In the genomic region with DNA sequence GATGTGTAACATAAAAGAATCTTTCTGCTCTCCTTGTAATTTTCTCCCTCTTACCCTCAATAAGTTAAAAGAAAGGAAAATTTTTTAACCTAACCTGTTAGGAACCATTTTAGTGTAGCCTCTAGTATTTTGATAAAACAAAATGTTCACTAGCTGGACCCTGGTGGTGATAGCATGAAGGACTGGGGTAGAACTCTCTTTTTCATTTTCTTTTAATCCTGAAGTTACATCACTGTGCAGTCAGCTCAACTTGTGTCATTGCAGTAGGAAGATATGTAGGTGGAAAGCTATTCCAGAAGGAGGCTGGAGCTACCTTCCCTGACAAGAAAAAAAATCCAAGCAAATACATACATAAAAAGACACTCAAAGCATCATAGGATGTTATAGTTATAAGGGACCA, we compare ENCODE assay signal across 16 cellular contexts. TPM values are rescaled to one million over a fixed set of nuclear protein-coding genes. Genes with fewer than 3 reads are reported as not detected.
DNase-seq lines count a peak whose midpoint lies in the region; ATAC-seq, FAIRE-seq and TF ChIP-seq lines count a peak whose summit lies in the region.
"Had no signal": no experiment of that assay in that cellular context is flagged by ENCODE, and none has a peak within 500 bp of the region (broad histone marks: within the 10 kb centered on the region; RNA-seq: fewer than 3 reads in every experiment).

No MANE protein-coding gene starts in this region.

- H3K27ac ChIP-seq in GM23248 = no peak overlapping the region
- no peak overlapping the region; the same call in 1 of the 3 replicates for H3K27ac ChIP-seq in K562 (ENCODE audit: extremely low read depth, low read depth, low read length)
- peak overlapping the region; percentile 0 for H3K27ac ChIP-seq in hepatocyte
- H3K27ac ChIP-seq: HL-60 had no signal

- no TSS peak for BruUV-seq in K562 (replicated peaks; lab: Mats Ljungman, UMichigan)

- intact Hi-C loops in K562 (cut with micrococcal nuclease) = loop anchor here (2.0 kb wide), 2 partner anchors 41 to 65 kb away; no protein-coding TSS in a partner anchor

- H3K4me2 ChIP-seq in GM23248 (ENCODE audit: unreplicated experiment) (peak overlapping the region; percentile 87), K562 (ENCODE audit: insufficient read depth, low read length) (no peak overlapping the region; the same call in 1 of the 2 replicates), hepatocyte (peak overlapping the region; percentile 36)

- FAIRE-seq in K562 (lab: Jason Lieb, UNC) (no peak), HTR-8/SVneo (lab: Jason Lieb, UNC) (no peak)
- FAIRE-seq: GM12892 had no signal

- POLR2A ChIA-PET in K562 (lab: Yijun Ruan, JAX) = interaction anchor here (0.7 to 2.8 kb wide), 5 partner anchors 10 to 142 kb away, joined by 3 to 16 read pairs (median 4); no protein-coding TSS in a partner anchor

- H4K20me1 ChIP-seq in GM23248 (ENCODE audit: insufficient read depth) = no peaks in the 10 kb centered on the region
- H4K20me1 ChIP-seq in K562 (replicated peaks; ENCODE audit: control insufficient read depth, insufficient read depth, low read length) = no peaks in the 10 kb centered on the region
- H4K20me1 ChIP-seq in hepatocyte (ENCODE audit: insufficient read depth, poor library complexity, severe bottlenecking) = no peaks in the 10 kb centered on the region

- TF ChIP-seq EP300 in K562 (IDR thresholded peaks at IDR 0.05; ENCODE audit: low read length) = 0 out of 2 replicates have a peak, but pooled peaks have one; percentile 9

- peaks cover 4% of the 10 kb centered on the region; the same call in 1 of the 2 replicates for H3F3A ChIP-seq in GM23248 (ENCODE audit: insufficient read depth)

- TF ChIP-seq CTCF in K562 (IDR thresholded peaks at IDR 0.05 in 2 of 3, conservative IDR thresholded peaks at IDR 0.05 in 1 of 3; ENCODE audit: insufficient read depth in 2 of 3, low read depth in 1 of 3, low read length in 3 of 3) = no peak
- no peak for TF ChIP-seq CTCF in hepatocyte (IDR thresholded peaks at IDR 0.05; ENCODE audit: poor library complexity)

- TF ChIP-seq POLR2A in K562 (conservative IDR thresholded peaks at IDR 0.05) = no peak

- ATAC-seq in K562 = peak; percentile 49
- ATAC-seq: stimulated activated naive CD8-positive, alpha-beta T cell treated with anti-CD3 and anti-CD28 coated beads, Interleukin-15, amount 100 ng/mL, for 72 hours; WTC11 had no signal

- peaks cover 3% of the 10 kb centered on the region; the same call in 1 of the 2 replicates for H3K79me2 ChIP-seq in GM23248 (ENCODE audit: insufficient read depth)
- peaks cover 96% of the 10 kb centered on the region for H3K79me2 ChIP-seq in K562 (ENCODE audit: control insufficient read depth, insufficient read depth, low read length)
- H3K79me2 ChIP-seq in hepatocyte = peaks cover 63% of the 10 kb centered on the region

- in situ Hi-C loops in GM23248 (cut with MboI) = no loop called here
- in situ Hi-C loops in K562 (cut with MboI) = no loop called here

- H3K27me3 ChIP-seq in GM23248 (replicated peaks; ENCODE audit: insufficient read depth) (no peaks in the 10 kb centered on the region), K562 (ENCODE audit: control insufficient read depth in 2 of 2, insufficient read depth in 2 of 2, low read length in 2 of 2) (no peaks in the 10 kb centered on the region), hepatocyte (no peaks in the 10 kb centered on the region)
- H3K27me3 ChIP-seq: esophagus squamous epithelium had no signal

- H3K4me3 ChIP-seq in GM23248 (no peak overlapping the region), K562 (no peak overlapping the region), hepatocyte (no peak overlapping the region), skeletal muscle cell (ENCODE audit: low read depth, low read length) (no peak overlapping the region)
- H3K4me3 ChIP-seq: esophagus squamous epithelium had no signal

- no peaks in the 10 kb centered on the region for H3K36me3 ChIP-seq in GM23248 (ENCODE audit: low read depth)
- no peaks in the 10 kb centered on the region for H3K36me3 ChIP-seq in K562 (ENCODE audit: control insufficient read depth, insufficient read depth, low read length)
- no peaks in the 10 kb centered on the region for H3K36me3 ChIP-seq in hepatocyte (replicated peaks; ENCODE audit: insufficient read depth, low read depth)
- H3K36me3 ChIP-seq: esophagus squamous epithelium had no signal

- H3K9me2 ChIP-seq in GM23248 (ENCODE audit: insufficient read depth) (no peaks in the 10 kb centered on the region), hepatocyte (replicated peaks; ENCODE audit: insufficient read depth) (no peaks in the 10 kb centered on the region)

- DNase-seq in GM23248 = peak; percentile 51
- DNase-seq in K562 (ENCODE audit: extremely low read depth in 1 of 4, low spot score in 3 of 4) = peak in 1 of 4 experiments; percentile 26
- DNase-seq in hepatocyte (ENCODE audit: low spot score) = no peak
- DNase-seq in skeletal muscle cell (ENCODE audit: low read depth) = peak; percentile 36
- DNase-seq in GM19240 (ENCODE audit: insufficient read length, low spot score) = no peak
- no peak for DNase-seq in activated CD4-positive, CD25-positive, alpha-beta regulatory T cell (lab: John Stamatoyannopoulos, UW)
- no peak for DNase-seq in putamen (ENCODE audit: low spot score)
- no peak for DNase-seq in HTR-8/SVneo (ENCODE audit: insufficient read length, low spot score)
- DNase-seq: esophagus squamous epithelium; GDM1; KG1; NCI-H1092 treated with DMSO at 0.1 percent for 48 hours; stimulated activated naive CD8-positive, alpha-beta T cell treated with anti-CD3 and anti-CD28 coated beads, Interleukin-15, amount 100 ng/mL, for 72 hours had no signal

- CTCF ChIA-PET in K562 (lab: Yijun Ruan, JAX; ENCODE audit: low intra/inter-chr PET ratio) = no interaction called here

- TF ChIP-seq RAD21 in K562 (CRISPR knock-in tag; conservative IDR thresholded peaks at IDR 0.05 in 1 of 2, IDR thresholded peaks at IDR 0.05 in 1 of 2) = no peak

- H2AFZ ChIP-seq in GM23248 (peak overlapping the region; percentile 60), K562 (ENCODE audit: low read depth, low read length) (no peak overlapping the region), hepatocyte (no peak overlapping the region)

- H3K9ac ChIP-seq in GM23248 (peak overlapping the region; percentile 63), K562 (ENCODE audit: insufficient read depth in 1 of 2, low read depth in 2 of 2, low read length in 2 of 2) (peak overlapping the region in 1 of 2 experiments; percentile 78; a peak in 2 of 4 replicates)

- H3K9me3 ChIP-seq in GM23248 (ENCODE audit: low read depth) = no peaks in the 10 kb centered on the region
- H3K9me3 ChIP-seq in K562 (replicated peaks; ENCODE audit: control insufficient read depth, insufficient read depth, low read depth, low read length) = no peaks in the 10 kb centered on the region
- H3K9me3 ChIP-seq in hepatocyte (ENCODE audit: low read depth) = no peaks in the 10 kb centered on the region
- H3K9me3 ChIP-seq: esophagus squamous epithelium had no signal

- no peaks in the 10 kb centered on the region for H3K9me1 ChIP-seq in K562 (ENCODE audit: control insufficient read depth, insufficient read depth, low read length)

- peaks cover 17% of the 10 kb centered on the region for H3K4me1 ChIP-seq in GM23248 (ENCODE audit: insufficient read depth)
- peaks cover 0 to 31% of the 10 kb centered on the region in 2 experiments; a peak in 4 of 5 replicates for H3K4me1 ChIP-seq in K562 (replicated peaks in 1 of 2; ENCODE audit: control insufficient read depth in 2 of 2, insufficient read depth in 2 of 2, low read length in 2 of 2)
- H3K4me1 ChIP-seq in hepatocyte (ENCODE audit: insufficient read depth) = peaks cover 41% of the 10 kb centered on the region

TF ChIP-seq in K562, 482 proteins besides CTCF, POLR2A, EP300 and RAD21 (continues in another document):
- TF ChIP-seq, protein P1, sequence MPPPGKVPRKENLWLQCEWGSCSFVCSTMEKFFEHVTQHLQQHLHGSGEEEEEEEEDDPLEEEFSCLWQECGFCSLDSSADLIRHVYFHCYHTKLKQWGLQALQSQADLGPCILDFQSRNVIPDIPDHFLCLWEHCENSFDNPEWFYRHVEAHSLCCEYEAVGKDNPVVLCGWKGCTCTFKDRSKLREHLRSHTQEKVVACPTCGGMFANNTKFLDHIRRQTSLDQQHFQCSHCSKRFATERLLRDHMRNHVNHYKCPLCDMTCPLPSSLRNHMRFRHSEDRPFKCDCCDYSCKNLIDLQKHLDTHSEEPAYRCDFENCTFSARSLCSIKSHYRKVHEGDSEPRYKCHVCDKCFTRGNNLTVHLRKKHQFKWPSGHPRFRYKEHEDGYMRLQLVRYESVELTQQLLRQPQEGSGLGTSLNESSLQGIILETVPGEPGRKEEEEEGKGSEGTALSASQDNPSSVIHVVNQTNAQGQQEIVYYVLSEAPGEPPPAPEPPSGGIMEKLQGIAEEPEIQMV (tag; conservative IDR thresholded peaks at IDR 0.05; ENCODE audit: low read depth) = 0 out of 2 replicates have a peak, but pooled peaks have one; percentile 14
- TF ChIP-seq JUND (IDR thresholded peaks at IDR 0.05; ENCODE audit: borderline replicate concordance, low read depth, low read length) (0 out of 2 replicates have a peak, but pooled peaks have one; percentile 9), JUND (tag; IDR thresholded peaks at IDR 0.05; ENCODE audit: borderline replicate concordance, low read depth, low read length) (no peak), HDAC2 (IDR thresholded peaks at IDR 0.05) (no peak), EZH2 (IDR thresholded peaks at IDR 0.05; ENCODE audit: borderline replicate concordance, low read depth, low read length) (no peak)

RNA-seq across cellular contexts. Expression of a gene that starts 39.3 kb away (rescaled TPM):
- 3.4 and 4.0 TPM in 2 replicates for total RNA-seq in GM23248 (2014; rRNA removed; shearing (Covaris generic))
- polyA plus RNA-seq in GM23248 (2016; fragmentation: Nextera tagmentation; extraction: Ambion mirVana) = 7.7 and 8.8 TPM in 2 replicates
- 64.5 and 151 TPM in 2 replicates for total RNA-seq in K562 (2011; cell fraction: chromatin; rRNA removed; ENCODE audit: low replicate concordance)
- total RNA-seq in K562 (2011; cell fraction: nucleolus; rRNA removed) = 18.0 and 29.1 TPM in 2 replicates
- 50.7 and 73.9 TPM in 2 replicates for total RNA-seq in K562 (2011; cell fraction: nucleoplasm; rRNA removed)
- total RNA-seq in K562 (2014; rRNA removed) = 6.5 and 9.5 TPM in 2 replicates
- total RNA-seq in K562 (2014; rRNA removed; fragmentation: Illumina TruSeq; extraction: Trizol) = 20.3 and 22.6 TPM in 2 replicates
- 16.1 and 16.2 TPM in 2 replicates for total RNA-seq in K562 (2015; rRNA removed; fragmentation: Illumina TruSeq; extraction: Trizol)
- 24.2 and 24.9 TPM in 2 replicates for total RNA-seq in K562 (2021)
- 9.8 and 11.5 TPM in 2 replicates for polyA plus RNA-seq in K562 (2011; rRNA removed)
- 12.0 and 15.8 TPM in 2 replicates for polyA plus RNA-seq in K562 (2011; cell fraction: cytosol; rRNA removed)
- 17.4 and 18.8 TPM in 2 replicates for polyA plus RNA-seq in K562 (2011; cell fraction: nucleus; rRNA removed)
- 3.9 and 4.2 TPM in 2 replicates for polyA plus RNA-seq in K562 (2012)
- 8.5 and 9.1 TPM in 2 replicates for polyA plus RNA-seq in K562 (2014; fragmentation: Illumina TruSeq; extraction: Trizol)
- 10 to 100 TPM in 1 of 2 experiments, 1 to 10 TPM in 1; 5.3 to 10.1 TPM for polyA plus RNA-seq in K562 (2014; fragmentation: Nextera tagmentation; extraction: Ambion mirVana)
- polyA plus RNA-seq in K562 (2014; rRNA removed) = 7.0 and 8.6 TPM in 2 replicates
- 37.6 and 46.6 TPM in 2 replicates for polyA minus RNA-seq in K562 (2011; rRNA and poly(A)+ RNA removed)
- 14.5 and 18.2 TPM in 2 replicates for polyA minus RNA-seq in K562 (2011; cell fraction: cytosol; rRNA and poly(A)+ RNA removed)
- polyA minus RNA-seq in K562 (2011; cell fraction: nucleus; rRNA and poly(A)+ RNA removed) = 45.4 and 75.9 TPM in 2 replicates
- 15.1 and 18.1 TPM in 2 replicates for total RNA-seq in hepatocyte
- 12.6 and 18.2 TPM in 2 replicates for polyA plus RNA-seq in hepatocyte

Comparison
In these comparisons a context has a peak if more than half of its experiments do, and no peak if none do; other contexts are left out.
1. DNase-seq: peak in GM23248 (single experiment) and skeletal muscle cell (single experiment); none in hepatocyte (single experiment), GM19240 (single experiment), activated CD4-positive, CD25-positive, alpha-beta regulatory T cell (0 of 4), putamen (single experiment) and HTR-8/SVneo (single experiment).